20 cellular contexts compared by ENCODE assay signal in the genomic region with DNA sequence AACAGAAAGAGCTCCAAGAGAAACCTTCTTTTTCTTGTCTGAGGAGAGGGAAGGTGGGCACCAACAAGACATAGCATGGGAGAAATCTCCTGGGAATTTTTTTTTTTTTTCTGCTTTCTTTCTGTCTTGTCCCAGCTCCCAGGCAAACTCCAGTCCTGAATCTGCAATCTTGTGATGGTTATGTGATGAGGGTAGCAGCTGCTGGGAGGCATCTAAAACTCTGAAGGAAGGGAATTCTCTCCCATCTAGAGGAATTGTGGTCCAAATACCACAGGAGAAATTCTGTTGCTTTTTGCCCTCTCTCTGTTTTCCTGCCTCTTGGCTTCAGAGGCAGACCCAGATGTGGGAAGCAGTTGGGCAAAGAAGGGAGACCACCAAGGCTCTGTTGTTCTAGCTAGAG.
"Had no signal": no experiment of that assay in that cellular context is flagged by ENCODE, and none has a peak within 500 bp of the region (broad histone marks: within the 10 kb centered on the region; RNA-seq: fewer than 3 reads in every experiment).

No MANE protein-coding gene starts in this region.

- H3K27ac ChIP-seq: RWPE1 had no signal

- H3K4me2 ChIP-seq: SK-N-SH had no signal

- H3K9ac ChIP-seq: SK-N-SH had no signal

- H3K9me3 ChIP-seq: SK-N-SH had no signal

- DNase-seq: IMR-90, Karpas-422, KG1, MM.1S, NCI-H1092 treated with DMSO at 0.1 percent for 48 hours, NCI-H1436, NCI-H187, NCI-H2029, NCI-H2081 treated with DMSO at 0.1 percent for 48 hours, NCI-H2171, NCI-H226, NCI-H446, NCI-H510A, NCI-H524 treated with DMSO at 0.1 percent for 48 hours, NCI-H69, NCI-H774, PC-3, SHP77, SK-N-SH had no signal
